Comparison of ENCODE assay signal across 9 cellular contexts in genomic region chr12:26940820-26941219, GRCh38. TPM values are rescaled to one million over a fixed set of nuclear protein-coding genes. Genes with fewer than 3 reads are reported as not detected.
DNase-seq lines count a peak whose midpoint lies in the region; ATAC-seq and TF ChIP-seq lines count a peak whose summit lies in the region.
"Had no signal": no experiment of that assay in that cellular context is flagged by ENCODE, and none has a peak within 500 bp of the region (broad histone marks: within the 10 kb centered on the region; RNA-seq: fewer than 3 reads in every experiment).

No MANE protein-coding gene starts in this region.

- H3K36me3 ChIP-seq in CD8-positive, alpha-beta T cell (ENCODE audit: insufficient read depth, low read length), result no peaks in the 10 kb centered on the region
- H3K36me3 ChIP-seq in adipocyte (ENCODE audit: control insufficient read depth, insufficient read depth, low read length, severe bottlenecking), result no peaks in the 10 kb centered on the region
- H3K36me3 ChIP-seq in WERI-Rb-1, result peaks cover 4% of the 10 kb centered on the region; the same call in 1 of the 2 replicates

- peak overlapping the region; percentile 90 for H3K27ac Mint-ChIP-seq in CD8-positive, alpha-beta T cell
- H3K27ac Mint-ChIP-seq in memory B cell, result peak overlapping the region; percentile 68

- peaks cover 56% of the 10 kb centered on the region for H3K4me1 ChIP-seq in CD8-positive, alpha-beta T cell (ENCODE audit: insufficient read depth, low read length)
- H3K4me1 ChIP-seq in adipocyte (ENCODE audit: control insufficient read depth, insufficient read depth, low read length), result peaks cover 52% of the 10 kb centered on the region

- H3K9ac ChIP-seq in adipocyte (ENCODE audit: low read length), result peak overlapping the region; percentile 99

- peak overlapping the region; percentile 53 for H3K27ac ChIP-seq in CD8-positive, alpha-beta T cell (ENCODE audit: low read depth, low read length)
- no peak overlapping the region for H3K27ac ChIP-seq in WERI-Rb-1

- DNase-seq in CD8-positive, alpha-beta T cell, result peak in 3 of 7 experiments; percentile 21 to 37 (median 34)
- DNase-seq in LHCN-M2 (ENCODE audit: low read depth) (peak; percentile 32), adipocyte (ENCODE audit: low read depth) (peak; percentile 36), memory B cell (ENCODE audit: low spot score in 2 of 2) (no peak), C1 segment of cervical spinal cord (lab: John Stamatoyannopoulos, UW) (no peak), WERI-Rb-1 (no peak)
- DNase-seq: NCI-H2107 had no signal

- H3K4me3 Mint-ChIP-seq in CD8-positive, alpha-beta T cell, result peak overlapping the region; percentile 77
- peak overlapping the region; percentile 66 for H3K4me3 Mint-ChIP-seq in memory B cell

- peaks cover 72% of the 10 kb centered on the region for H3K4me1 Mint-ChIP-seq in CD8-positive, alpha-beta T cell (ENCODE audit: low read depth)
- H3K4me1 Mint-ChIP-seq in memory B cell, result peaks cover 34% of the 10 kb centered on the region

- POLR2A ChIA-PET in CD8-positive, alpha-beta T cell (lab: Charles Lee), result interaction anchor here (1.2 kb wide), 1 partner anchor 82 kb away, joined by 6 read pairs; the partner anchor contains the start of gene MED21

- no peaks in the 10 kb centered on the region for H3K27me3 Mint-ChIP-seq in CD8-positive, alpha-beta T cell (ENCODE audit: low read depth)
- no peaks in the 10 kb centered on the region for H3K27me3 Mint-ChIP-seq in memory B cell

- H3K9me3 Mint-ChIP-seq in CD8-positive, alpha-beta T cell, result no peaks in the 10 kb centered on the region
- no peaks in the 10 kb centered on the region for H3K9me3 Mint-ChIP-seq in memory B cell

- H3K27me3 ChIP-seq in CD8-positive, alpha-beta T cell (ENCODE audit: insufficient read depth, low read length), result no peaks in the 10 kb centered on the region
- H3K27me3 ChIP-seq in adipocyte (replicated peaks; ENCODE audit: control insufficient read depth, insufficient read depth, low read length) (no peaks in the 10 kb centered on the region), WERI-Rb-1 (ENCODE audit: insufficient read depth, low read depth, severe bottlenecking) (no peaks in the 10 kb centered on the region)

- peaks cover 25% of the 10 kb centered on the region for H3K36me3 Mint-ChIP-seq in CD8-positive, alpha-beta T cell
- H3K36me3 Mint-ChIP-seq in memory B cell, result peaks cover 11% of the 10 kb centered on the region

- no peak for TF ChIP-seq CTCF in CD8-positive, alpha-beta T cell (IDR thresholded peaks at IDR 0.05)
- TF ChIP-seq CTCF in WERI-Rb-1 (IDR thresholded peaks at IDR 0.05; ENCODE audit: low read depth, low read length), result no peak

- peak overlapping the region; percentile 41 for H3K4me3 ChIP-seq in CD8-positive, alpha-beta T cell (ENCODE audit: low read depth, low read length)
- H3K4me3 ChIP-seq in adipocyte (ENCODE audit: low read length) (peak overlapping the region; percentile 100), WERI-Rb-1 (ENCODE audit: low read depth, low read length) (no peak overlapping the region)

- H3K9me3 ChIP-seq in CD8-positive, alpha-beta T cell (ENCODE audit: low read length), result no peaks in the 10 kb centered on the region
- H3K9me3 ChIP-seq in adipocyte (ENCODE audit: control insufficient read depth, low read length) (no peaks in the 10 kb centered on the region), WERI-Rb-1 (ENCODE audit: severe bottlenecking) (peaks cover 3% of the 10 kb centered on the region)

- intact Hi-C loops in CD8-positive, alpha-beta T cell (cut with DNase I, micrococcal nuclease), result loop anchor here (2.0 to 10.0 kb wide), 3 partner anchors 14 to 1886 kb away; a partner anchor contains a TSS

- CTCF ChIA-PET in CD8-positive, alpha-beta T cell (lab: Charles Lee), result interaction anchor here (1.5 kb wide), 1 partner anchor 31 kb away, joined by 3 read pairs; no protein-coding TSS in a partner anchor

- peak; percentile 13 for ATAC-seq in CD8-positive, alpha-beta T cell
- ATAC-seq in memory B cell (ENCODE audit: low read depth), result no peak
- no peak for ATAC-seq in HG03108 (IDR thresholded peaks at IDR 0.05; ENCODE audit: unreplicated experiment)
- no peak for ATAC-seq in HG03342 (IDR thresholded peaks at IDR 0.05; ENCODE audit: unreplicated experiment)

RNA-seq across cellular contexts. Expression of gene FGFR1OP2, which starts 2.5 kb away (rescaled TPM):
- total RNA-seq in CD8-positive, alpha-beta T cell, result 10 to 100 TPM; 44.1 to 47.5 TPM
- total RNA-seq in LHCN-M2 (2014; rRNA removed), result 50.0 and 53.4 TPM in 2 replicates
- polyA plus RNA-seq in LHCN-M2 (2012), result 29.3 TPM

RNA-seq across cellular contexts. Expression of gene INTS13, which starts 3.0 kb away (rescaled TPM):
- 10 to 100 TPM; 11.8 to 12.1 TPM for total RNA-seq in CD8-positive, alpha-beta T cell
- 46.3 and 56.4 TPM in 2 replicates for total RNA-seq in LHCN-M2 (2014; rRNA removed)
- 13.4 TPM for polyA plus RNA-seq in LHCN-M2 (2012)

Comparison
In these comparisons a context has a peak if more than half of its experiments do, and no peak if none do; other contexts are left out.
1. DNase-seq: peak in LHCN-M2 (single experiment) and adipocyte (single experiment); none in memory B cell (0 of 2), C1 segment of cervical spinal cord (0 of 14) and WERI-Rb-1 (single experiment).